Comparison of ENCODE assay signal across 21 cellular contexts in genomic region chr10:3570855-3571266, GRCh38.
DNase-seq lines count a peak whose midpoint lies in the region; ATAC-seq and TF ChIP-seq lines count a peak whose summit lies in the region.
"Had no signal": no experiment of that assay in that cellular context is flagged by ENCODE, and none has a peak within 500 bp of the region (broad histone marks: within the 10 kb centered on the region; RNA-seq: fewer than 3 reads in every experiment).

No MANE protein-coding gene starts in this region.

- intact Hi-C loops in body of pancreas (cut with DNase I) (no loop called here), psoas muscle (cut with DNase I) (loop anchor here in 1 of 2 donors (5.0 kb wide), 1 partner anchor 99 kb away; no protein-coding TSS in a partner anchor), OCI-LY7 (cut with micrococcal nuclease; ENCODE audit: unreplicated experiment) (no loop called here)

- no peaks in the 10 kb centered on the region for H3K9me2 ChIP-seq in OCI-LY7 (ENCODE audit: insufficient read depth, low read length)

- H3K27ac ChIP-seq in body of pancreas = no peak overlapping the region
- H3K27ac ChIP-seq in cardiac muscle cell = peak overlapping the region; percentile 35
- H3K27ac ChIP-seq in psoas muscle = peak overlapping the region; percentile 23
- no peak overlapping the region for H3K27ac ChIP-seq in OCI-LY7 (ENCODE audit: low read depth, low read length, poor library complexity, severe bottlenecking)
- H3K27ac ChIP-seq: RWPE1 had no signal

- H3K4me2 ChIP-seq in OCI-LY7 (ENCODE audit: low read length) = no peak overlapping the region

- TF ChIP-seq POLR2A in body of pancreas (IDR thresholded peaks at IDR 0.05) = no peak

- H3K4me3 ChIP-seq in body of pancreas (no peak overlapping the region), cardiac muscle cell (no peak overlapping the region), psoas muscle (no peak overlapping the region), OCI-LY7 (ENCODE audit: low read depth, low read length, poor library complexity, severe bottlenecking) (no peak overlapping the region)

- H3K4me1 ChIP-seq in body of pancreas (no peaks in the 10 kb centered on the region), cardiac muscle cell (ENCODE audit: low read depth) (peaks cover 45% of the 10 kb centered on the region), psoas muscle (peaks cover 52% of the 10 kb centered on the region), OCI-LY7 (ENCODE audit: insufficient read depth, low read length, poor library complexity, severe bottlenecking) (no peaks in the 10 kb centered on the region)

- H4K20me1 ChIP-seq in OCI-LY7 (ENCODE audit: insufficient read depth, low read length) = no peaks in the 10 kb centered on the region

- ATAC-seq in body of pancreas = peak; percentile 9
- peak in 3 of 4 donors; percentile 43 to 53 (median 51) for ATAC-seq in psoas muscle
- no peak for ATAC-seq in HG03139 (IDR thresholded peaks at IDR 0.05; ENCODE audit: unreplicated experiment)
- no peak for ATAC-seq in HG03025 (IDR thresholded peaks at IDR 0.05; ENCODE audit: low FRiP score, unreplicated experiment)
- ATAC-seq: activated T-cell treated with anti-CD3 and anti-CD28 coated beads, Interleukin-2, amount 50 U/mL, for 72 hours; CD8-positive, alpha-beta T cell; naive thymus-derived CD8-positive, alpha-beta T cell had no signal

- H3K27me3 ChIP-seq in body of pancreas = no peaks in the 10 kb centered on the region
- H3K27me3 ChIP-seq in cardiac muscle cell = no peaks in the 10 kb centered on the region
- no peaks in the 10 kb centered on the region for H3K27me3 ChIP-seq in psoas muscle (ENCODE audit: insufficient read depth in 3 of 3, low read length in 2 of 3)

- in situ Hi-C loops in ACHN (cut with HindIII; ENCODE audit: low pct_ligation_motif_present, low pct_unique_long_range_greater_than_20kb, low sequenced_read_pairs) = no loop called here

- no peaks in the 10 kb centered on the region for H3K9me3 ChIP-seq in body of pancreas
- no peaks in the 10 kb centered on the region for H3K9me3 ChIP-seq in cardiac muscle cell (ENCODE audit: low read depth)
- no peaks in the 10 kb centered on the region for H3K9me3 ChIP-seq in psoas muscle
- no peaks in the 10 kb centered on the region for H3K9me3 ChIP-seq in OCI-LY7 (ENCODE audit: low read length)

- TF ChIP-seq CTCF in body of pancreas (IDR thresholded peaks at IDR 0.05) (no peak), cardiac muscle cell (IDR thresholded peaks at IDR 0.05; ENCODE audit: low read depth, low read length) (no peak), psoas muscle (IDR thresholded peaks at IDR 0.05) (no peak), OCI-LY7 (conservative IDR thresholded peaks at IDR 0.05; ENCODE audit: low read length) (no peak)

- H3K36me3 ChIP-seq in body of pancreas (replicated peaks in 1 of 2; ENCODE audit: insufficient read depth in 1 of 2, low read depth in 2 of 2) (no peaks in the 10 kb centered on the region), cardiac muscle cell (no peaks in the 10 kb centered on the region), psoas muscle (ENCODE audit: insufficient read depth in 1 of 2, low read depth in 1 of 2) (no peaks in the 10 kb centered on the region), OCI-LY7 (ENCODE audit: insufficient read depth, low read length) (no peaks in the 10 kb centered on the region)

- DNase-seq in AG20443 (ENCODE audit: low spot score) (peak; percentile 40), body of pancreas (peak in 1 of 4 donors; percentile 21), cardiac muscle cell (ENCODE audit: low read depth in 1 of 2, low spot score in 1 of 2) (peak in 1 of 2 donors; percentile 34), psoas muscle (peak; percentile 54 to 71), OCI-LY7 (ENCODE audit: low spot score) (no peak), ACHN (no peak)
- DNase-seq: activated CD4-positive, alpha-beta T cell treated with anti-CD3 and anti-CD28 coated beads, Interleukin-2, amount 50 U/mL, for 4 hours; activated naive CD8-positive, alpha-beta T cell treated with anti-CD3 and anti-CD28 coated beads, Interleukin-2, amount 10 ng/mL, durations not matched to agents 7 days and 5 days; activated T-cell treated with anti-CD3 and anti-CD28 coated beads, Interleukin-2, amount 50 U/mL, for 72 hours; CD8-positive, alpha-beta T cell; cerebellar nuclear complex; DMS79 treated with DMSO at 0.1 percent for 48 hours; Karpas-422; naive thymus-derived CD8-positive, alpha-beta T cell; NCI-H1105; NCI-H774; stimulated activated naive CD4-positive, alpha-beta T cell; SW 1271 had no signal

- POLR2A ChIA-PET in OCI-LY7 (lab: Charles Lee) = interaction anchor here (0.6 kb wide), 1 partner anchor 10 kb away, joined by 3 read pairs; no protein-coding TSS in a partner anchor

- H3K79me2 ChIP-seq in OCI-LY7 (ENCODE audit: insufficient read depth, low read depth, low read length) = no peaks in the 10 kb centered on the region

- CTCF ChIA-PET in OCI-LY7 (lab: Charles Lee; ENCODE audit: unreplicated experiment) = no interaction called here

- no TSS peak for BruUV-seq in OCI-LY7 (replicated peaks; lab: Mats Ljungman, UMichigan)

- no peak overlapping the region for H2AFZ ChIP-seq in OCI-LY7 (ENCODE audit: low read length)

- WGBS in body of pancreas, 2 donors = 43 to 48% methylated on average over 8 to 9 of the region's 9 CpGs
- WGBS in psoas muscle, 3 donors = 27 to 34% (median 32%) methylated on average over 9 of the region's 9 CpGs

Comparison
In these comparisons a context has a peak if more than half of its experiments do, and no peak if none do; other contexts are left out.
1. DNase-seq: peak in AG20443 (single experiment) and psoas muscle (2 of 2); none in OCI-LY7 (single experiment) and ACHN (single experiment).
2. ATAC-seq: peak in body of pancreas (single experiment) and psoas muscle (3 of 4); none in HG03139 (single experiment) and HG03025 (single experiment).
3. H3K27ac ChIP-seq: peak in cardiac muscle cell (single experiment) and psoas muscle (single experiment); none in body of pancreas (0 of 4) and OCI-LY7 (single experiment).